Comparison of ENCODE assay signal across 19 cellular contexts in the genomic region with DNA sequence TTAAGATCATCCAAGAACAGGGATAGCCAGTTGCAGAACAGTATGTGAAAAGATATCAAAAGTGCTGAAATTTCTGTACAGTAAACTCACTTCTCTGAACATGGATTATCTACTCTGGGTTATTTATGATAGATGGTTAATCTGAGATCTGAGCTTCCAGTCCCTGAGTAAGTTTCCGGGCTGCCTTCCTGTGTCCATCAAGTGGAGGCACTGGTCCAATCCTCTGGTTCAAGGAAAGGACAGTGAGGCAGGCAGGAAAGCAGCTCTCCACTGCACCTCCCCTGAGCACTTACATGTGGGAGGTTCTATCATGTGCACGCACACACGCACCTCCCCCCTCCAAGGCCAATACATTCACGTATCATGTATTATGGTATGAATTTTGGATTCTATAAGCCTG. TPM values are rescaled to one million over a fixed set of nuclear protein-coding genes. Genes with fewer than 3 reads are reported as not detected.
DNase-seq lines count a peak whose midpoint lies in the region; ATAC-seq and TF ChIP-seq lines count a peak whose summit lies in the region.
"Had no signal": no experiment of that assay in that cellular context is flagged by ENCODE, and none has a peak within 500 bp of the region (broad histone marks: within the 10 kb centered on the region; RNA-seq: fewer than 3 reads in every experiment).

No MANE protein-coding gene starts in this region.

- intact Hi-C loops in activated T-helper 1 cell treated with anti-CD3 and anti-CD28 coated beads, Interleukin-12 subunit alpha, Interleukin-12 subunit beta, Interleukin-2, Interleukin-4 antibody, amounts not matched to agents 30 ng/mL and 10 ng/mL and 1 ng/mL, durations not matched to agents 14 hours and 24 hours and 36 hours (cut with micrococcal nuclease): no loop called here

- H3K4me3 Mint-ChIP-seq in activated T-helper 1 cell treated with anti-CD3 and anti-CD28 coated beads, Interleukin-12 subunit alpha, Interleukin-12 subunit beta, Interleukin-2, Interleukin-4 antibody, amounts not matched to agents 30 ng/mL and 10 ng/mL and 1 ng/mL, durations not matched to agents 14 hours and 24 hours and 36 hours: no peak overlapping the region
- H3K4me3 Mint-ChIP-seq: CD8-positive, alpha-beta memory T cell had no signal

- H4K20me1 ChIP-seq in OCI-LY3 (ENCODE audit: insufficient read depth, low read length): no peaks in the 10 kb centered on the region

- no peaks in the 10 kb centered on the region for H3K9me3 Mint-ChIP-seq in activated T-helper 1 cell treated with anti-CD3 and anti-CD28 coated beads, Interleukin-12 subunit alpha, Interleukin-12 subunit beta, Interleukin-2, Interleukin-4 antibody, amounts not matched to agents 30 ng/mL and 10 ng/mL and 1 ng/mL, durations not matched to agents 14 hours and 24 hours and 36 hours
- H3K9me3 Mint-ChIP-seq: CD8-positive, alpha-beta memory T cell had no signal

- H3K27ac Mint-ChIP-seq in activated T-helper 1 cell treated with anti-CD3 and anti-CD28 coated beads, Interleukin-12 subunit alpha, Interleukin-12 subunit beta, Interleukin-2, Interleukin-4 antibody, amounts not matched to agents 30 ng/mL and 10 ng/mL and 1 ng/mL, durations not matched to agents 14 hours and 24 hours and 36 hours: no peak overlapping the region
- H3K27ac Mint-ChIP-seq: CD8-positive, alpha-beta memory T cell had no signal

- no peak overlapping the region for H2AFZ ChIP-seq in OCI-LY3 (ENCODE audit: low read depth, low read length)

- no peak for ATAC-seq in HG03097 (IDR thresholded peaks at IDR 0.05; ENCODE audit: low FRiP score, unreplicated experiment)
- ATAC-seq: A549 had no signal

- no peak overlapping the region for H3K4me2 ChIP-seq in OCI-LY3 (ENCODE audit: low read length)
- H3K4me2 ChIP-seq: A549; BLaER1 treated with 17β-estradiol and CSF1 and Interleukin-3, amounts not matched to agents 10 nM and 100 nM had no signal

- no peaks in the 10 kb centered on the region for H3K9me3 ChIP-seq in OCI-LY3 (ENCODE audit: insufficient read depth, low read length)
- H3K9me3 ChIP-seq: A549; BLaER1 treated with 17β-estradiol and CSF1 and Interleukin-3, amounts not matched to agents 10 nM and 100 nM had no signal

- H3K4me1 Mint-ChIP-seq in activated T-helper 1 cell treated with anti-CD3 and anti-CD28 coated beads, Interleukin-12 subunit alpha, Interleukin-12 subunit beta, Interleukin-2, Interleukin-4 antibody, amounts not matched to agents 30 ng/mL and 10 ng/mL and 1 ng/mL, durations not matched to agents 14 hours and 24 hours and 36 hours (ENCODE audit: low read depth): no peaks in the 10 kb centered on the region
- H3K4me1 Mint-ChIP-seq: CD8-positive, alpha-beta memory T cell had no signal

- peak; percentile 83 for DNase-seq in dermis blood vessel endothelial cell
- peak; percentile 9 for DNase-seq in left kidney (ENCODE audit: low read depth, low spot score)
- peak; percentile 64 for DNase-seq in pulmonary artery endothelial cell (ENCODE audit: low read depth, low spot score)
- DNase-seq in hypothalamus (lab: John Stamatoyannopoulos, UW): no peak
- no peak for DNase-seq in NCI-H1417 (lab: John Stamatoyannopoulos, UW)
- no peak for DNase-seq in activated T-helper 1 cell treated with anti-CD3 and anti-CD28 coated beads, Interleukin-12 subunit alpha, Interleukin-12 subunit beta, Interleukin-2, Interleukin-4 antibody, amounts not matched to agents 30 ng/mL and 10 ng/mL and 1 ng/mL, durations not matched to agents 14 hours and 24 hours and 36 hours (ENCODE audit: low spot score)
- DNase-seq: CD8-positive, alpha-beta memory T cell; DMS53; NCI-H1417 treated with DMSO at 0.1 percent for 48 hours; NCI-H187 treated with DMSO at 0.1 percent for 48 hours; NCI-H2227 treated with DMSO at 0.1 percent for 48 hours; NCI-H82; RPMI8226; SHP77 treated with DMSO at 0.1 percent for 48 hours had no signal

- H3K36me3 ChIP-seq in OCI-LY3 (replicated peaks; ENCODE audit: low read depth, low read length): peaks cover 52% of the 10 kb centered on the region

- H3K4me1 ChIP-seq in OCI-LY3 (ENCODE audit: low read length): peaks cover 43% of the 10 kb centered on the region
- H3K4me1 ChIP-seq: A549 had no signal

- H3K27me3 ChIP-seq in OCI-LY3 (ENCODE audit: low read depth, low read length): no peaks in the 10 kb centered on the region
- H3K27me3 ChIP-seq: BLaER1 treated with 17β-estradiol and CSF1 and Interleukin-3, amounts not matched to agents 10 nM and 100 nM had no signal

- TF ChIP-seq CTCF in OCI-LY3 (IDR thresholded peaks at IDR 0.05; ENCODE audit: low read depth, low read length): no peak

- H3K27me3 Mint-ChIP-seq in activated T-helper 1 cell treated with anti-CD3 and anti-CD28 coated beads, Interleukin-12 subunit alpha, Interleukin-12 subunit beta, Interleukin-2, Interleukin-4 antibody, amounts not matched to agents 30 ng/mL and 10 ng/mL and 1 ng/mL, durations not matched to agents 14 hours and 24 hours and 36 hours (ENCODE audit: insufficient read depth): no peaks in the 10 kb centered on the region
- H3K27me3 Mint-ChIP-seq: CD8-positive, alpha-beta memory T cell had no signal

- H3K4me3 ChIP-seq in OCI-LY3 (ENCODE audit: low read length): no peak overlapping the region
- H3K4me3 ChIP-seq: A549; BLaER1 treated with 17β-estradiol and CSF1 and Interleukin-3, amounts not matched to agents 10 nM and 100 nM had no signal

- 0 out of 2 replicates have a peak, but pooled peaks cover 11% of the 10 kb centered on the region for H3K79me2 ChIP-seq in OCI-LY3 (ENCODE audit: low read length)

- H3K9ac ChIP-seq in OCI-LY3 (ENCODE audit: low read length): no peak overlapping the region
- H3K9ac ChIP-seq: BLaER1 treated with 17β-estradiol and CSF1 and Interleukin-3, amounts not matched to agents 10 nM and 100 nM had no signal

- peak overlapping the region; percentile 96; the same call in 1 of the 2 replicates for H3K27ac ChIP-seq in OCI-LY3 (ENCODE audit: low read length)
- H3K27ac ChIP-seq: A549; BLaER1 treated with 17β-estradiol and CSF1 and Interleukin-3, amounts not matched to agents 10 nM and 100 nM had no signal

- peaks cover 37% of the 10 kb centered on the region for H3K36me3 Mint-ChIP-seq in activated T-helper 1 cell treated with anti-CD3 and anti-CD28 coated beads, Interleukin-12 subunit alpha, Interleukin-12 subunit beta, Interleukin-2, Interleukin-4 antibody, amounts not matched to agents 30 ng/mL and 10 ng/mL and 1 ng/mL, durations not matched to agents 14 hours and 24 hours and 36 hours (ENCODE audit: low read depth)

RNA-seq across cellular contexts. Expression of a gene that starts 32.5 kb away (rescaled TPM):
- total RNA-seq in dermis blood vessel endothelial cell (not detected in 2 replicates), pulmonary artery endothelial cell (not detected in 2 replicates)
- total RNA-seq in activated T-helper 1 cell treated with anti-CD3 and anti-CD28 coated beads, Interleukin-12 subunit alpha, Interleukin-12 subunit beta, Interleukin-2, Interleukin-4 antibody, amounts not matched to agents 30 ng/mL and 10 ng/mL and 1 ng/mL, durations not matched to agents 14 hours and 24 hours and 36 hours: not detected in 2 replicates
- total RNA-seq: CD8-positive, alpha-beta memory T cell; H4 had no signal

RNA-seq across cellular contexts. Expression of a gene that starts 55.5 kb away (rescaled TPM):
- total RNA-seq in dermis blood vessel endothelial cell (47.8 and 75.1 TPM in 2 replicates), pulmonary artery endothelial cell (46.0 and 48.4 TPM in 2 replicates)
- total RNA-seq in activated T-helper 1 cell treated with anti-CD3 and anti-CD28 coated beads, Interleukin-12 subunit alpha, Interleukin-12 subunit beta, Interleukin-2, Interleukin-4 antibody, amounts not matched to agents 30 ng/mL and 10 ng/mL and 1 ng/mL, durations not matched to agents 14 hours and 24 hours and 36 hours: 23.1 and 27.3 TPM in 2 replicates

Comparison
In these comparisons a context has a peak if more than half of its experiments do, and no peak if none do; other contexts are left out.
1. DNase-seq: peak in dermis blood vessel endothelial cell (single experiment), left kidney (single experiment) and pulmonary artery endothelial cell (single experiment); none in hypothalamus (0 of 51), NCI-H1417 (0 of 3) and activated T-helper 1 cell treated with anti-CD3 and anti-CD28 coated beads, Interleukin-12 subunit alpha, Interleukin-12 subunit beta, Interleukin-2, Interleukin-4 antibody, amounts not matched to agents 30 ng/mL and 10 ng/mL and 1 ng/mL, durations not matched to agents 14 hours and 24 hours and 36 hours (single experiment).